12 cellular contexts compared by ENCODE assay signal in genomic region chr12:7290588-7290987, GRCh38. TPM values are rescaled to one million over a fixed set of nuclear protein-coding genes. Genes with fewer than 3 reads are reported as not detected.
"Had no signal": no experiment of that assay in that cellular context is flagged by ENCODE, and none has a peak within 500 bp of the region (broad histone marks: within the 10 kb centered on the region; RNA-seq: fewer than 3 reads in every experiment).

No MANE protein-coding gene starts in this region.

RNA-seq across cellular contexts. Expression of gene ACSM4, which starts 13.3 kb away (rescaled TPM):
- total RNA-seq: OCI-LY7, PC-3, PC-9, Peyer's patch, Right ventricle myocardium inferior, Right ventricle myocardium superior, RPMI7951, SJCRH30, SJSA1, SK-MEL-5, T-cell had no signal
- polyA plus RNA-seq: SK-N-SH had no signal
